ENCODE assay signal across 3 cellular contexts in the genomic region with DNA sequence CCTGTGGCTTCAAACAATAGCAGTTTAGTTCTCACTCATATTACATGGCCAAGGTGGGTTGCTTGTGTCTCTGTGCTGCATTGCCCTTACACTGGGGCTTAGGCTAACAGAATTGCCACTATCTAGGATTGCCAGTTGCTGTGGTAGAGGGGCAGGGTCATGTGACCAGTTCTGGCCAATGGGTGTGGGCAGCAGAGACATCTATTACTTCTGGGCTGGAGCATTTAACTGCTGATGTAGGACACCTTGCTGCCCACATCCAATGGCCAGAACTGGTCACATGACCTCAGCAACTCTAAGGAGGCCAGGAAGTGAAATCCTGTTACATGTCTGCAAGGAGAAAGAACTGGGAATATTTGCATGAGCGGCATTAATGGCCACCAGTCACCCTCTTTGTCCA.
A peak's percentile ranks its signal among the peaks of the same experiment; 100 is the strongest.
TF ChIP-seq lines count a peak whose summit lies in the region.

No MANE protein-coding gene starts in this region.

TF ChIP-seq in SK-N-SH, 30 proteins besides CTCF, POLR2A, EP300 and RAD21 (continued from another document):
- TF ChIP-seq, protein P1, sequence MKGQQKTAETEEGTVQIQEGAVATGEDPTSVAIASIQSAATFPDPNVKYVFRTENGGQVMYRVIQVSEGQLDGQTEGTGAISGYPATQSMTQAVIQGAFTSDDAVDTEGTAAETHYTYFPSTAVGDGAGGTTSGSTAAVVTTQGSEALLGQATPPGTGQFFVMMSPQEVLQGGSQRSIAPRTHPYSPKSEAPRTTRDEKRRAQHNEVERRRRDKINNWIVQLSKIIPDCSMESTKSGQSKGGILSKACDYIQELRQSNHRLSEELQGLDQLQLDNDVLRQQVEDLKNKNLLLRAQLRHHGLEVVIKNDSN (IDR thresholded peaks at IDR 0.05; ENCODE audit: borderline replicate concordance, low read depth): 0 out of 2 replicates have a peak, but pooled peaks have one; percentile 17
- TF ChIP-seq, protein P2, sequence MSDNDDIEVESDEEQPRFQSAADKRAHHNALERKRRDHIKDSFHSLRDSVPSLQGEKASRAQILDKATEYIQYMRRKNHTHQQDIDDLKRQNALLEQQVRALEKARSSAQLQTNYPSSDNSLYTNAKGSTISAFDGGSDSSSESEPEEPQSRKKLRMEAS (IDR thresholded peaks at IDR 0.05; ENCODE audit: low read depth): no peak

TF ChIP-seq in SK-N-SH treated with all-trans-retinoic acid at 6 μM for 48 hours, 23 proteins besides CTCF, POLR2A, EP300 and RAD21 (continued from another document):
- TF ChIP-seq, protein P3, sequence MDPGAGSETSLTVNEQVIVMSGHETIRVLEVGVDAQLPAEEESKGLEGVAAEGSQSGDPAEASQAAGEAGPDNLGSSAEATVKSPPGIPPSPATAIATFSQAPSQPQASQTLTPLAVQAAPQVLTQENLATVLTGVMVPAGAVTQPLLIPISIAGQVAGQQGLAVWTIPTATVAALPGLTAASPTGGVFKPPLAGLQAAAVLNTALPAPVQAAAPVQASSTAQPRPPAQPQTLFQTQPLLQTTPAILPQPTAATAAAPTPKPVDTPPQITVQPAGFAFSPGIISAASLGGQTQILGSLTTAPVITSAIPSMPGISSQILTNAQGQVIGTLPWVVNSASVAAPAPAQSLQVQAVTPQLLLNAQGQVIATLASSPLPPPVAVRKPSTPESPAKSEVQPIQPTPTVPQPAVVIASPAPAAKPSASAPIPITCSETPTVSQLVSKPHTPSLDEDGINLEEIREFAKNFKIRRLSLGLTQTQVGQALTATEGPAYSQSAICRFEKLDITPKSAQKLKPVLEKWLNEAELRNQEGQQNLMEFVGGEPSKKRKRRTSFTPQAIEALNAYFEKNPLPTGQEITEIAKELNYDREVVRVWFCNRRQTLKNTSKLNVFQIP (CRISPR knock-in tag; IDR thresholded peaks at IDR 0.05; ENCODE audit: borderline replicate concordance, low read depth): no peak
- TF ChIP-seq ZNF70 (CRISPR knock-in tag; IDR thresholded peaks at IDR 0.05) (no peak), CREB5 (CRISPR knock-in tag; IDR thresholded peaks at IDR 0.05; ENCODE audit: low read depth) (no peak), BACH2 (CRISPR knock-in tag; IDR thresholded peaks at IDR 0.05; ENCODE audit: borderline replicate concordance) (no peak)

TF ChIP-seq in GM23338, 12 proteins besides CTCF, POLR2A, EP300 and RAD21:
- TF ChIP-seq, protein P4, sequence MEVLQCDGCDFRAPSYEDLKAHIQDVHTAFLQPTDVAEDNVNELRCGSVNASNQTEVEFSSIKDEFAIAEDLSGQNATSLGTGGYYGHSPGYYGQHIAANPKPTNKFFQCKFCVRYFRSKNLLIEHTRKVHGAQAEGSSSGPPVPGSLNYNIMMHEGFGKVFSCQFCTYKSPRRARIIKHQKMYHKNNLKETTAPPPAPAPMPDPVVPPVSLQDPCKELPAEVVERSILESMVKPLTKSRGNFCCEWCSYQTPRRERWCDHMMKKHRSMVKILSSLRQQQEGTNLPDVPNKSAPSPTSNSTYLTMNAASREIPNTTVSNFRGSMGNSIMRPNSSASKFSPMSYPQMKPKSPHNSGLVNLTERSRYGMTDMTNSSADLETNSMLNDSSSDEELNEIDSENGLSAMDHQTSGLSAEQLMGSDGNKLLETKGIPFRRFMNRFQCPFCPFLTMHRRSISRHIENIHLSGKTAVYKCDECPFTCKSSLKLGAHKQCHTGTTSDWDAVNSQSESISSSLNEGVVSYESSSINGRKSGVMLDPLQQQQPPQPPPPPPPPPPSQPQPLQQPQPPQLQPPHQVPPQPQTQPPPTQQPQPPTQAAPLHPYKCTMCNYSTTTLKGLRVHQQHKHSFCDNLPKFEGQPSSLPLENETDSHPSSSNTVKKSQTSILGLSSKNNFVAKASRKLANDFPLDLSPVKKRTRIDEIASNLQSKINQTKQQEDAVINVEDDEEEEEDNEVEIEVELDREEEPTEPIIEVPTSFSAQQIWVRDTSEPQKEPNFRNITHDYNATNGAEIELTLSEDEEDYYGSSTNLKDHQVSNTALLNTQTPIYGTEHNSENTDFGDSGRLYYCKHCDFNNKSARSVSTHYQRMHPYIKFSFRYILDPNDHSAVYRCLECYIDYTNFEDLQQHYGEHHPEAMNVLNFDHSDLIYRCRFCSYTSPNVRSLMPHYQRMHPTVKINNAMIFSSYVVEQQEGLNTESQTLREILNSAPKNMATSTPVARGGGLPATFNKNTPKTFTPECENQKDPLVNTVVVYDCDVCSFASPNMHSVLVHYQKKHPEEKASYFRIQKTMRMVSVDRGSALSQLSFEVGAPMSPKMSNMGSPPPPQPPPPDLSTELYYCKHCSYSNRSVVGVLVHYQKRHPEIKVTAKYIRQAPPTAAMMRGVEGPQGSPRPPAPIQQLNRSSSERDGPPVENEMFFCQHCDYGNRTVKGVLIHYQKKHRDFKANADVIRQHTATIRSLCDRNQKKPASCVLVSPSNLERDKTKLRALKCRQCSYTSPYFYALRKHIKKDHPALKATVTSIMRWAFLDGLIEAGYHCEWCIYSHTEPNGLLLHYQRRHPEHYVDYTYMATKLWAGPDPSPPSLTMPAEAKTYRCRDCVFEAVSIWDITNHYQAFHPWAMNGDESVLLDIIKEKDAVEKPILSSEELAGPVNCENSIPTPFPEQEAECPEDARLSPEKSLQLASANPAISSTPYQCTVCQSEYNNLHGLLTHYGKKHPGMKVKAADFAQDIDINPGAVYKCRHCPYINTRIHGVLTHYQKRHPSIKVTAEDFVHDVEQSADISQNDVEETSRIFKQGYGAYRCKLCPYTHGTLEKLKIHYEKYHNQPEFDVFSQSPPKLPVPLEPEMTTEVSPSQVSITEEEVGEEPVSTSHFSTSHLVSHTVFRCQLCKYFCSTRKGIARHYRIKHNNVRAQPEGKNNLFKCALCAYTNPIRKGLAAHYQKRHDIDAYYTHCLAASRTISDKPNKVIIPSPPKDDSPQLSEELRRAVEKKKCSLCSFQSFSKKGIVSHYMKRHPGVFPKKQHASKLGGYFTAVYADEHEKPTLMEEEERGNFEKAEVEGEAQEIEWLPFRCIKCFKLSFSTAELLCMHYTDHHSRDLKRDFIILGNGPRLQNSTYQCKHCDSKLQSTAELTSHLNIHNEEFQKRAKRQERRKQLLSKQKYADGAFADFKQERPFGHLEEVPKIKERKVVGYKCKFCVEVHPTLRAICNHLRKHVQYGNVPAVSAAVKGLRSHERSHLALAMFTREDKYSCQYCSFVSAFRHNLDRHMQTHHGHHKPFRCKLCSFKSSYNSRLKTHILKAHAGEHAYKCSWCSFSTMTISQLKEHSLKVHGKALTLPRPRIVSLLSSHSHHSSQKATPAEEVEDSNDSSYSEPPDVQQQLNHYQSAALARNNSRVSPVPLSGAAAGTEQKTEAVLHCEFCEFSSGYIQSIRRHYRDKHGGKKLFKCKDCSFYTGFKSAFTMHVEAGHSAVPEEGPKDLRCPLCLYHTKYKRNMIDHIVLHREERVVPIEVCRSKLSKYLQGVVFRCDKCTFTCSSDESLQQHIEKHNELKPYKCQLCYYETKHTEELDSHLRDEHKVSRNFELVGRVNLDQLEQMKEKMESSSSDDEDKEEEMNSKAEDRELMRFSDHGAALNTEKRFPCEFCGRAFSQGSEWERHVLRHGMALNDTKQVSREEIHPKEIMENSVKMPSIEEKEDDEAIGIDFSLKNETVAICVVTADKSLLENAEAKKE (CRISPR knock-in tag; IDR thresholded peaks at IDR 0.05): no peak
- TF ChIP-seq EZH2 (IDR thresholded peaks at IDR 0.05; ENCODE audit: low read depth, unreplicated experiment) (no peak), CREB1 (CRISPR knock-in tag; IDR thresholded peaks at IDR 0.05; ENCODE audit: low read depth) (no peak), STAT1 (IDR thresholded peaks at IDR 0.05; ENCODE audit: unreplicated experiment) (no peak), ZNF114 (CRISPR knock-in tag; IDR thresholded peaks at IDR 0.05) (no peak), POLR2AphosphoS5 (IDR thresholded peaks at IDR 0.05; ENCODE audit: low read depth) (no peak), EZH2phosphoT487 (IDR thresholded peaks at IDR 0.05; ENCODE audit: unreplicated experiment) (no peak), NANOG (IDR thresholded peaks at IDR 0.05; ENCODE audit: borderline replicate concordance) (no peak)
- TF ChIP-seq, protein P5, sequence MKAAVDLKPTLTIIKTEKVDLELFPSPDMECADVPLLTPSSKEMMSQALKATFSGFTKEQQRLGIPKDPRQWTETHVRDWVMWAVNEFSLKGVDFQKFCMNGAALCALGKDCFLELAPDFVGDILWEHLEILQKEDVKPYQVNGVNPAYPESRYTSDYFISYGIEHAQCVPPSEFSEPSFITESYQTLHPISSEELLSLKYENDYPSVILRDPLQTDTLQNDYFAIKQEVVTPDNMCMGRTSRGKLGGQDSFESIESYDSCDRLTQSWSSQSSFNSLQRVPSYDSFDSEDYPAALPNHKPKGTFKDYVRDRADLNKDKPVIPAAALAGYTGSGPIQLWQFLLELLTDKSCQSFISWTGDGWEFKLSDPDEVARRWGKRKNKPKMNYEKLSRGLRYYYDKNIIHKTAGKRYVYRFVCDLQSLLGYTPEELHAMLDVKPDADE (IDR thresholded peaks at IDR 0.05): no peak
TF ChIP-seq in GM23338: peak in this region for 0.
